Comparison of ENCODE assay signal across 19 cellular contexts in genomic region chr7:24521917-24522583, GRCh38. TPM values are rescaled to one million over a fixed set of nuclear protein-coding genes. Genes with fewer than 3 reads are reported as not detected.
DNase-seq lines count a peak whose midpoint lies in the region; ATAC-seq, FAIRE-seq and TF ChIP-seq lines count a peak whose summit lies in the region.
"Had no signal": no experiment of that assay in that cellular context is flagged by ENCODE, and none has a peak within 500 bp of the region (broad histone marks: within the 10 kb centered on the region; RNA-seq: fewer than 3 reads in every experiment).

No MANE protein-coding gene starts in this region.

- H3K27ac ChIP-seq in GM23338 (ENCODE audit: low read depth) (no peak overlapping the region), HUES48 (ENCODE audit: low read depth, low read length) (peak overlapping the region; percentile 34), H1 (ENCODE audit: low read depth, low read length) (no peak overlapping the region), mesendoderm (ENCODE audit: low read depth, low read length) (no peak overlapping the region)

- no peaks in the 10 kb centered on the region for H3K36me3 ChIP-seq in GM23338 (ENCODE audit: insufficient read depth)
- no peaks in the 10 kb centered on the region for H3K36me3 ChIP-seq in HUES48 (ENCODE audit: control insufficient read depth, insufficient read depth, low read length)
- H3K36me3 ChIP-seq in H1 (ENCODE audit: control insufficient read depth in 2 of 4, insufficient read depth in 4 of 4, low read length in 3 of 4), result no peaks in the 10 kb centered on the region
- no peaks in the 10 kb centered on the region for H3K36me3 ChIP-seq in mesendoderm (ENCODE audit: control insufficient read depth, insufficient read depth, low read length)

- H3K4me3 ChIP-seq in GM23338, result no peak overlapping the region
- 0 out of 2 replicates have a peak overlapping the region, but pooled peaks have one; percentile 11 for H3K4me3 ChIP-seq in HUES48 (ENCODE audit: low read depth, low read length)
- peak overlapping the region in 2 of 4 experiments; percentile 2 to 4; a peak in 1 of 8 replicates for H3K4me3 ChIP-seq in H1 (ENCODE audit: extremely low read depth in 1 of 4, insufficient read depth in 2 of 4, low read depth in 3 of 4, low read length in 4 of 4)
- no peak overlapping the region for H3K4me3 ChIP-seq in mesendoderm (ENCODE audit: low read length)

- no peak overlapping the region for H4K5ac ChIP-seq in H1 (ENCODE audit: insufficient read length, low read depth, low read length)
- no peak overlapping the region for H4K5ac ChIP-seq in mesendoderm (ENCODE audit: low read length)

- H3K27me3 Mint-ChIP-seq in GM23338 (ENCODE audit: insufficient read depth, low read depth, poor library complexity), result no peaks in the 10 kb centered on the region
- H3K27me3 Mint-ChIP-seq in endothelial cell (ENCODE audit: unreplicated experiment), result peaks cover 2% of the 10 kb centered on the region
- H3K27me3 Mint-ChIP-seq in activated T-cell treated with anti-CD3 and anti-CD28 coated beads, Interleukin-2, amount 50 U/mL, for 72 hours (ENCODE audit: low read depth), result peaks cover 36% of the 10 kb centered on the region

- no peak overlapping the region for H3K23ac ChIP-seq in H1 (ENCODE audit: insufficient read length)
- no peak overlapping the region for H3K23ac ChIP-seq in mesendoderm (ENCODE audit: low read length)

- H3K4ac ChIP-seq in H1 (replicated peaks; ENCODE audit: insufficient read length, low read depth, low read length) (no peak overlapping the region), mesendoderm (ENCODE audit: low read depth, low read length) (no peak overlapping the region)

- H3K27ac Mint-ChIP-seq in GM23338 (peak overlapping the region; percentile 0; the same call in 1 of the 2 replicates), endothelial cell (ENCODE audit: unreplicated experiment) (no peak overlapping the region)
- no peak overlapping the region for H3K27ac Mint-ChIP-seq in activated T-cell treated with anti-CD3 and anti-CD28 coated beads, Interleukin-2, amount 50 U/mL, for 72 hours
- H3K27ac Mint-ChIP-seq: CD14-positive monocyte; CD8-positive, alpha-beta T cell had no signal

- no peak overlapping the region for H3K18ac ChIP-seq in H1 (ENCODE audit: extremely low read depth, low read length)
- H3K18ac ChIP-seq in mesendoderm (ENCODE audit: low read length), result no peak overlapping the region

- no peak overlapping the region for H2BK20ac ChIP-seq in H1 (ENCODE audit: low read length)

- no peak overlapping the region for H3K14ac ChIP-seq in H1 (ENCODE audit: insufficient read length)

- H3K4me2 ChIP-seq in GM23338, result peak overlapping the region; percentile 52
- peak overlapping the region; percentile 23 to 47; a peak in 3 of 4 replicates for H3K4me2 ChIP-seq in H1 (ENCODE audit: insufficient read depth in 1 of 2, low read depth in 2 of 2, low read length in 2 of 2)
- H3K4me2 ChIP-seq in mesendoderm (ENCODE audit: low read length), result no peak overlapping the region

- H3K4me3 Mint-ChIP-seq in GM23338, result no peak overlapping the region; the same call in 2 of the 3 replicates
- H3K4me3 Mint-ChIP-seq in endothelial cell (ENCODE audit: unreplicated experiment), result no peak overlapping the region
- H3K4me3 Mint-ChIP-seq in activated T-cell treated with anti-CD3 and anti-CD28 coated beads, Interleukin-2, amount 50 U/mL, for 72 hours, result no peak overlapping the region
- H3K4me3 Mint-ChIP-seq: CD14-positive monocyte; CD8-positive, alpha-beta T cell had no signal

- ATAC-seq in GM23338, result peak; percentile 93
- no peak for ATAC-seq in left colon
- ATAC-seq in HG02852 (IDR thresholded peaks at IDR 0.05; ENCODE audit: unreplicated experiment), result no peak
- no peak for ATAC-seq in activated T-cell treated with anti-CD3 and anti-CD28 coated beads, Interleukin-2, amount 50 U/mL, for 72 hours (replicated peaks in 1 of 2)
- ATAC-seq: CD8-positive, alpha-beta T cell; HepG2 had no signal

- POLR2A ChIA-PET in H1 (lab: Charles Lee; ENCODE audit: partially characterized antibody), result no interaction called here

- H2BK5ac ChIP-seq in H1 (ENCODE audit: low read depth, low read length) (no peak overlapping the region), mesendoderm (ENCODE audit: low read length) (no peak overlapping the region)

- H4K8ac ChIP-seq in H1 (ENCODE audit: extremely low read depth, insufficient read depth, low read length) (no peak overlapping the region), mesendoderm (ENCODE audit: low read depth, low read length) (no peak overlapping the region)

- no peaks in the 10 kb centered on the region for H3K79me1 ChIP-seq in H1 (ENCODE audit: low read depth, low read length)
- H3K79me1 ChIP-seq in mesendoderm (ENCODE audit: low read length), result no peaks in the 10 kb centered on the region

- no peak overlapping the region for H4K91ac ChIP-seq in H1 (replicated peaks; ENCODE audit: insufficient read length, low read length)

- intact Hi-C loops in left colon (cut with DNase I, micrococcal nuclease), result no loop called here

- no peak for TF ChIP-seq CTCF in GM23338 (conservative IDR thresholded peaks at IDR 0.05; ENCODE audit: low read depth in 2 of 2)
- no peak for TF ChIP-seq CTCF in H1 (IDR thresholded peaks at IDR 0.05; ENCODE audit: control extremely low read depth in 1 of 3, insufficient read depth in 1 of 3, low read depth in 1 of 3, low read length in 3 of 3)
- no peak for TF ChIP-seq CTCF in endothelial cell (IDR thresholded peaks at IDR 0.05; ENCODE audit: unreplicated experiment)

- no peak for TF ChIP-seq POLR2A in H1 (IDR thresholded peaks at IDR 0.05; ENCODE audit: control extremely low read depth in 1 of 2, low read depth in 2 of 2, low read length in 2 of 2)

- no peak for TF ChIP-seq EP300 in H1 (IDR thresholded peaks at IDR 0.05; ENCODE audit: borderline replicate concordance in 1 of 2, low read depth in 2 of 2, low read length in 2 of 2)

- DNase-seq in GM23338 (ENCODE audit: low spot score) (peak; percentile 39), H1 (ENCODE audit: low read depth in 1 of 2, low spot score in 2 of 2) (no peak), mesendoderm (peak; percentile 42), left colon (no peak), endothelial cell (ENCODE audit: low spot score) (no peak)
- no peak for DNase-seq in activated T-cell treated with anti-CD3 and anti-CD28 coated beads, Interleukin-2, amount 50 U/mL, for 72 hours
- DNase-seq: CD8-positive, alpha-beta T cell; COR-L47; DMS153; DMS79 treated with DMSO at 0.1 percent for 48 hours; EL; GDM1 had no signal

- H3K4me1 Mint-ChIP-seq in GM23338 (peaks cover 23% of the 10 kb centered on the region), endothelial cell (ENCODE audit: unreplicated experiment) (no peaks in the 10 kb centered on the region)
- H3K4me1 Mint-ChIP-seq in activated T-cell treated with anti-CD3 and anti-CD28 coated beads, Interleukin-2, amount 50 U/mL, for 72 hours (ENCODE audit: low read depth), result no peaks in the 10 kb centered on the region
- H3K4me1 Mint-ChIP-seq: CD14-positive monocyte had no signal

- H2BK15ac ChIP-seq in H1 (ENCODE audit: low read length), result no peak overlapping the region
- no peak overlapping the region for H2BK15ac ChIP-seq in mesendoderm (replicated peaks; ENCODE audit: low read depth)

- H4K20me1 ChIP-seq in GM23338 (replicated peaks; ENCODE audit: insufficient read depth), result no peaks in the 10 kb centered on the region
- no peaks in the 10 kb centered on the region for H4K20me1 ChIP-seq in H1 (replicated peaks in 1 of 2; ENCODE audit: control insufficient read depth in 1 of 2, insufficient read depth in 2 of 2, low read length in 2 of 2)

- H3K9ac ChIP-seq in HUES48 (ENCODE audit: low read depth, low read length) (no peak overlapping the region), H1 (replicated peaks in 1 of 4; ENCODE audit: extremely low read depth in 1 of 4, low read depth in 3 of 4, low read length in 3 of 4) (no peak overlapping the region), mesendoderm (ENCODE audit: low read length) (no peak overlapping the region)

- H2AK5ac ChIP-seq in H1 (ENCODE audit: low read depth, low read length), result no peak overlapping the region
- H2AK5ac ChIP-seq in mesendoderm (ENCODE audit: low read length), result no peak overlapping the region

- H3K56ac ChIP-seq in H1 (replicated peaks; ENCODE audit: insufficient read length, low read depth, low read length) (no peak overlapping the region), mesendoderm (ENCODE audit: low read length) (no peak overlapping the region)

- FAIRE-seq in H1 (lab: Jason Lieb, UNC), result peak; percentile 50
- FAIRE-seq: D721Med, GM12892, GM19239, HepG2 had no signal

- H2BK12ac ChIP-seq in H1 (ENCODE audit: low read depth, low read length), result no peak overlapping the region

- H3K36me3 Mint-ChIP-seq in GM23338 (ENCODE audit: low read depth), result no peaks in the 10 kb centered on the region; the same call in 2 of the 3 replicates
- no peaks in the 10 kb centered on the region for H3K36me3 Mint-ChIP-seq in endothelial cell (ENCODE audit: low read depth, unreplicated experiment)
- H3K36me3 Mint-ChIP-seq in activated T-cell treated with anti-CD3 and anti-CD28 coated beads, Interleukin-2, amount 50 U/mL, for 72 hours (ENCODE audit: insufficient read depth in 2 of 2), result no peaks in the 10 kb centered on the region
- H3K36me3 Mint-ChIP-seq: CD14-positive monocyte; CD8-positive, alpha-beta T cell had no signal

- H3K4me1 ChIP-seq in GM23338 (ENCODE audit: insufficient read depth) (peaks cover 29% of the 10 kb centered on the region), HUES48 (ENCODE audit: control insufficient read depth, insufficient read depth, low read length) (peaks cover 17% of the 10 kb centered on the region), H1 (replicated peaks in 1 of 4; ENCODE audit: control insufficient read depth in 3 of 4, insufficient read depth in 4 of 4, low read length in 3 of 4) (peaks cover 2 to 9% (median 4%) of the 10 kb centered on the region in 4 experiments; a peak in 4 of 7 replicates), mesendoderm (ENCODE audit: control insufficient read depth, low read depth, low read length) (peaks cover 4% of the 10 kb centered on the region)

- H3K9me2 ChIP-seq in GM23338 (ENCODE audit: insufficient read depth), result no peaks in the 10 kb centered on the region

- no peaks in the 10 kb centered on the region for H3K9me3 Mint-ChIP-seq in GM23338
- no peaks in the 10 kb centered on the region for H3K9me3 Mint-ChIP-seq in endothelial cell (ENCODE audit: unreplicated experiment)
- no peaks in the 10 kb centered on the region for H3K9me3 Mint-ChIP-seq in activated T-cell treated with anti-CD3 and anti-CD28 coated beads, Interleukin-2, amount 50 U/mL, for 72 hours
- H3K9me3 Mint-ChIP-seq: CD8-positive, alpha-beta T cell had no signal

- no peak for TF ChIP-seq RAD21 in H1 (IDR thresholded peaks at IDR 0.05 in 1 of 2, conservative IDR thresholded peaks at IDR 0.05 in 1 of 2; ENCODE audit: low read depth in 2 of 2, low read length in 2 of 2)

- peak overlapping the region; percentile 88 for H2AFZ ChIP-seq in GM23338
- peak overlapping the region; percentile 47; the same call in 1 of the 2 replicates for H2AFZ ChIP-seq in H1 (ENCODE audit: low read length)

- H3K9me3 ChIP-seq in HUES48 (ENCODE audit: control insufficient read depth, insufficient read depth, low read length) (no peaks in the 10 kb centered on the region), H1 (ENCODE audit: insufficient read depth in 2 of 2, low read depth in 1 of 2, low read length in 1 of 2) (no peaks in the 10 kb centered on the region; a peak in 1 of 4 replicates)

- H3K79me2 ChIP-seq in GM23338 (replicated peaks; ENCODE audit: insufficient read depth) (no peaks in the 10 kb centered on the region), H1 (ENCODE audit: control insufficient read depth in 1 of 2, insufficient read depth in 2 of 2, low read length in 2 of 2) (no peaks in the 10 kb centered on the region), mesendoderm (ENCODE audit: control insufficient read depth, insufficient read depth, low read length) (no peaks in the 10 kb centered on the region)

- no peaks in the 10 kb centered on the region for H3K23me2 ChIP-seq in H1 (ENCODE audit: low read depth, low read length)

- H3K27me3 ChIP-seq in GM23338 (ENCODE audit: insufficient read depth), result no peaks in the 10 kb centered on the region
- no peaks in the 10 kb centered on the region for H3K27me3 ChIP-seq in HUES48 (ENCODE audit: control insufficient read depth, insufficient read depth, low read length)
- H3K27me3 ChIP-seq in H1 (replicated peaks in 1 of 4; ENCODE audit: control insufficient read depth in 3 of 4, extremely low read depth in 1 of 4, insufficient read depth in 3 of 4, low read length in 3 of 4), result no peaks in the 10 kb centered on the region
- H3K27me3 ChIP-seq in mesendoderm (ENCODE audit: insufficient read depth, low read length, poor library complexity), result no peaks in the 10 kb centered on the region

- CTCF ChIA-PET in H1 (lab: Charles Lee; ENCODE audit: partially characterized antibody), result interaction anchor here (0.6 to 1.3 kb wide), 7 partner anchors 12 to 547 kb away, joined by 3 to 6 read pairs (median 3); no protein-coding TSS in a partner anchor

- no peaks in the 10 kb centered on the region for H3F3A ChIP-seq in GM23338 (replicated peaks; ENCODE audit: low read depth)

- 49% methylated on average over 2 of the region's 2 CpGs; no CpG with 5 or more reads in 1 of the 2 experiments for WGBS in H1 (ENCODE audit: extremely low coverage in 1 of 2, insufficient coverage in 1 of 2, insufficient read length in 1 of 2, insufficient replicate concordance in 2 of 2, low coverage in 1 of 2, low lambda C conversion rate in 2 of 2, missing lambda C conversion rate in 1 of 2), 2 experiments
- no CpG with 5 or more reads among the region's 2 CpGs for whole genome bisulfite sequencing in mesendoderm (ENCODE audit: extremely low coverage, insufficient coverage, low lambda C conversion rate)

- H2BK120ac ChIP-seq in H1 (replicated peaks; ENCODE audit: low read depth, low read length) (no peak overlapping the region), mesendoderm (ENCODE audit: low read depth, low read length) (no peak overlapping the region)

RNA-seq across cellular contexts. Expression of gene PALS2, which starts 51.2 kb away (rescaled TPM):
- 47.0 and 51.8 TPM in 2 replicates for total RNA-seq in GM23338 (2014; rRNA removed; shearing (Covaris generic))
- polyA plus RNA-seq in GM23338 (2016; fragmentation: Nextera tagmentation; extraction: Ambion mirVana), result 115 and 125 TPM in 2 replicates
- 84.1 and 98.3 TPM in 2 replicates for total RNA-seq in H1 (2021; fragmentation: NEBNext Ultra II Directional; extraction: Animal tissue kit (Norgen Biotek cat#: 25700))
- polyA plus RNA-seq in H1 (2011; rRNA removed), result 6.1 and 10.4 TPM in 2 replicates
- 18.7 TPM for polyA plus RNA-seq in H1 (2011; cell fraction: cytosol; rRNA removed)
- polyA plus RNA-seq in H1 (2011; cell fraction: nucleus; rRNA removed), result 5.3 TPM
- 25.6 to 55.7 TPM (median 33.8 TPM) in 4 replicates for polyA plus RNA-seq in H1 (2012, experiment 1 of 2)
- 5.5 TPM for polyA plus RNA-seq in H1 (2012, experiment 2 of 2)
- polyA plus RNA-seq in H1 (2013, experiment 1 of 2), result 28.3 TPM
- 30.3 TPM for polyA plus RNA-seq in H1 (2013, experiment 2 of 2)
- 16.4 and 32.4 TPM in 2 replicates for polyA minus RNA-seq in H1 (2011; rRNA and poly(A)+ RNA removed)
- polyA minus RNA-seq in H1 (2011; cell fraction: cytosol; rRNA and poly(A)+ RNA removed), result 16.7 TPM
- polyA minus RNA-seq in H1 (2011; cell fraction: nucleus; rRNA and poly(A)+ RNA removed), result 58.0 TPM
- polyA plus RNA-seq in mesendoderm (2013, experiment 1 of 2), result 55.9 TPM
- 55.4 TPM for polyA plus RNA-seq in mesendoderm (2013, experiment 2 of 2)
- 1 to 10 TPM; 6.7 TPM for total RNA-seq in left colon
- 32.0 TPM for total RNA-seq in endothelial cell (ENCODE audit: unreplicated experiment)
- 10 to 100 TPM; 20.5 to 26.9 TPM for total RNA-seq in activated T-cell treated with anti-CD3 and anti-CD28 coated beads, Interleukin-2, amount 50 U/mL, for 72 hours

Comparison
In these comparisons a context has a peak if more than half of its experiments do, and no peak if none do; other contexts are left out.
1. DNase-seq: peak in GM23338 (single experiment) and mesendoderm (single experiment); none in H1 (0 of 2), left colon (0 of 2), endothelial cell (single experiment) and activated T-cell treated with anti-CD3 and anti-CD28 coated beads, Interleukin-2, amount 50 U/mL, for 72 hours (0 of 2).